Comparison of ENCODE assay signal across 27 cellular contexts in genomic region chr6:116482780-116483179, GRCh38. TPM values are rescaled to one million over a fixed set of nuclear protein-coding genes. Genes with fewer than 3 reads are reported as not detected.
"Had no signal": no experiment of that assay in that cellular context is flagged by ENCODE, and none has a peak within 500 bp of the region (broad histone marks: within the 10 kb centered on the region; RNA-seq: fewer than 3 reads in every experiment).

No MANE protein-coding gene starts in this region.

- H3K9me3 ChIP-seq: ascending aorta, Peyer's patch had no signal

- H3K4me1 ChIP-seq: ascending aorta, Peyer's patch had no signal

- H3K4me3 ChIP-seq: ascending aorta, Peyer's patch had no signal

- H3K36me3 ChIP-seq: ascending aorta, Peyer's patch had no signal

- H3K27me3 ChIP-seq: ascending aorta, Peyer's patch had no signal

- ATAC-seq: activated CD8-positive, alpha-beta T cell treated with anti-CD3 and anti-CD28 coated beads, Interleukin-2, amount 10 ng/mL, durations not matched to agents 7 days and 5 days; PC-3; Right ventricle myocardium inferior had no signal

- DNase-seq: activated CD4-positive, alpha-beta T cell treated with anti-CD3 and anti-CD28 coated beads, Interleukin-2, amount 10 ng/mL, durations not matched to agents 24 days and 14 days; activated CD4-positive, alpha-beta T cell treated with anti-CD3 and anti-CD28 coated beads, Interleukin-2, amount 50 U/mL, for 4 hours; activated CD8-positive, alpha-beta T cell treated with anti-CD3 and anti-CD28 coated beads, Interleukin-2, amount 10 ng/mL, durations not matched to agents 7 days and 5 days; activated gamma-delta T cell; activated naive CD4-positive, alpha-beta T cell treated with Interleukin-2 at 50 U/mL for 16 hours; activated naive CD8-positive, alpha-beta T cell treated with anti-CD3 and anti-CD28 coated beads, Interleukin-2, amount 10 ng/mL, durations not matched to agents 7 days and 5 days; activated T-cell treated with anti-CD3 and anti-CD28 coated beads, Interleukin-2, amount 50 U/mL, for 24 hours; amygdala; NCI-H1417 treated with DMSO at 0.1 percent for 48 hours; NCI-H187 treated with DMSO at 0.1 percent for 48 hours; NCI-H2081; NCI-H2171 treated with DMSO at 0.1 percent for 48 hours; NCI-H2227 treated with DMSO at 0.1 percent for 48 hours; NCI-H446; NCI-H524; NCI-H69; NCI-H82; PC-3; Peyer's patch; SIG-M5; T1000 had no signal

- H3K27ac ChIP-seq: ascending aorta, Peyer's patch, RWPE1 had no signal

RNA-seq across cellular contexts. Expression of gene CALHM6, which starts 21.6 kb away (rescaled TPM):
- total RNA-seq: ascending aorta, PC-3 had no signal

RNA-seq across cellular contexts. Expression of gene CALHM5, which starts 28.7 kb away (rescaled TPM):
- total RNA-seq: activated CD4-positive, alpha-beta T cell treated with anti-CD3 and anti-CD28 coated beads, Interleukin-2, amount 10 ng/mL, durations not matched to agents 24 days and 14 days; activated CD8-positive, alpha-beta T cell treated with anti-CD3 and anti-CD28 coated beads, Interleukin-2, amount 10 ng/mL, durations not matched to agents 7 days and 5 days; activated naive CD8-positive, alpha-beta T cell treated with anti-CD3 and anti-CD28 coated beads, Interleukin-2, amount 10 ng/mL, durations not matched to agents 7 days and 5 days; activated T-helper 2 cell treated with anti-CD3 and anti-CD28 coated beads, Interferon-gamma antibody, Interleukin-2, Interleukin-4, amounts not matched to agents 10 μg/mL and 5 μg/mL and 100 μg/mL, durations not matched to agents 14 hours and 24 hours and 36 hours; PC-3; T-helper 1 cell treated with Interleukin-12 subunit alpha and Interleukin-12 subunit beta and Interleukin-4 antibody, amounts not matched to agents 30 ng/mL and 1 ng/mL, for 36 hours; T-helper 2 cell treated with Interferon-gamma antibody and Interleukin-4, amounts not matched to agents 100 ng/mL and 5 ng/mL, for 36 hours had no signal
